In genomic region chr17:48047113-48047740, GRCh38 we compare ENCODE assay signal across 8 cellular contexts. TPM values are rescaled to one million over a fixed set of nuclear protein-coding genes. Genes with fewer than 3 reads are reported as not detected.
A peak's percentile ranks its signal among the peaks of the same experiment; 100 is the strongest.
DNase-seq lines count a peak whose midpoint lies in the region; ATAC-seq and TF ChIP-seq lines count a peak whose summit lies in the region.

No MANE protein-coding gene starts in this region.

- H3K36me3 ChIP-seq in fibroblast of lung (ENCODE audit: control insufficient read depth, insufficient read depth, low read length): peaks cover 3% of the 10 kb centered on the region

- peak; percentile 25 for DNase-seq in NCI-H1105 treated with DMSO at 0.1 percent for 48 hours (lab: John Stamatoyannopoulos, UW)
- DNase-seq in NCI-H1105 (lab: John Stamatoyannopoulos, UW): no peak
- peak; percentile 50 for DNase-seq in SW480 (ENCODE audit: low spot score)
- peak in 1 of 2 donors; percentile 22 for DNase-seq in fibroblast of lung (ENCODE audit: low read depth in 2 of 2)
- no peak for DNase-seq in retinal pigment epithelial cell (ENCODE audit: low read depth)
- DNase-seq in left colon: no peak
- no peak for DNase-seq in dedifferentiated amniotic fluid mesenchymal stem cell (ENCODE audit: extremely low spot score)

- TF ChIP-seq CTCF in fibroblast of lung (conservative IDR thresholded peaks at IDR 0.05 in 1 of 2, IDR thresholded peaks at IDR 0.05 in 1 of 2; ENCODE audit: low read depth in 1 of 2, low read length in 2 of 2) (no peak), retinal pigment epithelial cell (conservative IDR thresholded peaks at IDR 0.05; ENCODE audit: low read depth, low read length) (no peak)

- H3K4me2 ChIP-seq in fibroblast of lung (ENCODE audit: extremely low read depth, insufficient read depth, low read length): peak overlapping the region; percentile 81

- peak overlapping the region; percentile 71 for H3K9ac ChIP-seq in fibroblast of lung (ENCODE audit: insufficient read depth, low read length)

- peaks cover 13% of the 10 kb centered on the region for H3K4me1 ChIP-seq in fibroblast of lung (ENCODE audit: control insufficient read depth, extremely low read depth, insufficient read depth, low read length)

- no peaks in the 10 kb centered on the region for H3K27me3 ChIP-seq in fibroblast of lung (ENCODE audit: control insufficient read depth, insufficient read depth, low read length)

- H3K9me3 ChIP-seq in fibroblast of lung (ENCODE audit: control insufficient read depth, insufficient read depth, low read depth, low read length): no peaks in the 10 kb centered on the region

- peak overlapping the region; percentile 79 for H3K27ac ChIP-seq in fibroblast of lung (ENCODE audit: insufficient read depth, low read length)

- H3K4me3 ChIP-seq in fibroblast of lung (replicated peaks in 1 of 4; ENCODE audit: control extremely low read depth in 1 of 4, insufficient read depth in 1 of 4, low read depth in 3 of 4, low read length in 4 of 4) (peak overlapping the region; percentile 38 to 93 (median 66)), retinal pigment epithelial cell (ENCODE audit: low read length) (peak overlapping the region; percentile 67)

- no peaks in the 10 kb centered on the region for H4K20me1 ChIP-seq in fibroblast of lung (ENCODE audit: control insufficient read depth, extremely low read depth, insufficient read depth, low read length)

- ATAC-seq in left colon (no peak), HG03159 (IDR thresholded peaks at IDR 0.05; ENCODE audit: unreplicated experiment) (no peak)

- intact Hi-C loops in left colon (cut with DNase I, micrococcal nuclease): no loop called here

- peaks cover 17% of the 10 kb centered on the region for H3K79me2 ChIP-seq in fibroblast of lung (ENCODE audit: control insufficient read depth, insufficient read depth, low read length)

- H2AFZ ChIP-seq in fibroblast of lung (ENCODE audit: low read length): peak overlapping the region; percentile 81

RNA-seq across cellular contexts. Expression of gene NFE2L1, which starts 0.9 kb away (rescaled TPM):
- total RNA-seq in fibroblast of lung (90.4 and 162 TPM in 2 replicates), left colon (100 to 1,000 TPM; 223 to 245 TPM)
- polyA plus RNA-seq in fibroblast of lung: 170 and 200 TPM in 2 replicates
- polyA plus RNA-seq in fibroblast of lung (2012): 119 and 162 TPM in 2 replicates
- 172 and 227 TPM in 2 replicates for polyA minus RNA-seq in fibroblast of lung (ENCODE audit: low replicate concordance)

RNA-seq across cellular contexts. Expression of gene COPZ2, which starts 9.6 kb away (rescaled TPM):
- total RNA-seq in fibroblast of lung (49.8 and 63.1 TPM in 2 replicates), left colon (1 to 10 TPM; 7.1 to 8.7 TPM)
- 97.9 and 104 TPM in 2 replicates for polyA plus RNA-seq in fibroblast of lung
- 130 and 148 TPM in 2 replicates for polyA plus RNA-seq in fibroblast of lung (2012)
- 61.9 and 91.5 TPM in 2 replicates for polyA minus RNA-seq in fibroblast of lung (ENCODE audit: low replicate concordance)

RNA-seq across cellular contexts. Expression of gene CBX1, which starts 54.1 kb away (rescaled TPM):
- total RNA-seq in fibroblast of lung: 44.9 and 50.4 TPM in 2 replicates
- 64.8 and 68.1 TPM in 2 replicates for polyA plus RNA-seq in fibroblast of lung
- 78.7 and 95.1 TPM in 2 replicates for polyA plus RNA-seq in fibroblast of lung (2012)
- polyA minus RNA-seq in fibroblast of lung (ENCODE audit: low replicate concordance): 3.5 and 7.2 TPM in 2 replicates
- 10 to 100 TPM; 22.7 to 31.0 TPM for total RNA-seq in left colon

Comparison
In these comparisons a context has a peak if more than half of its experiments do, and no peak if none do; other contexts are left out.
1. DNase-seq: peak in NCI-H1105 treated with DMSO at 0.1 percent for 48 hours (single experiment) and SW480 (single experiment); none in NCI-H1105 (single experiment), retinal pigment epithelial cell (single experiment), left colon (0 of 2) and dedifferentiated amniotic fluid mesenchymal stem cell (single experiment).